9 cellular contexts compared by ENCODE assay signal in genomic region chr21:34857874-34858273, GRCh38.
DNase-seq lines count a peak whose midpoint lies in the region; ATAC-seq and TF ChIP-seq lines count a peak whose summit lies in the region.
"Had no signal": no experiment of that assay in that cellular context is flagged by ENCODE, and none has a peak within 500 bp of the region (broad histone marks: within the 10 kb centered on the region; RNA-seq: fewer than 3 reads in every experiment).

No MANE protein-coding gene starts in this region.

- TF ChIP-seq CTCF in GM12872 (IDR thresholded peaks at IDR 0.05; ENCODE audit: insufficient read depth, low read depth, low read length): peak; percentile 42; the same call in 1 of the 3 replicates
- TF ChIP-seq CTCF in epithelial cell of proximal tubule (conservative IDR thresholded peaks at IDR 0.05; ENCODE audit: low read depth, low read length): peak; percentile 33
- TF ChIP-seq CTCF in retinal pigment epithelial cell (conservative IDR thresholded peaks at IDR 0.05; ENCODE audit: low read depth, low read length): peak; percentile 30

- H3K4me3 ChIP-seq in epithelial cell of proximal tubule (ENCODE audit: low read depth, low read length) (no peak overlapping the region), retinal pigment epithelial cell (ENCODE audit: low read length) (no peak overlapping the region)

- DNase-seq in RKO (ENCODE audit: low spot score) (peak; percentile 19), epithelial cell of proximal tubule (ENCODE audit: low read depth) (no peak), retinal pigment epithelial cell (ENCODE audit: low read depth) (no peak), COLO829 (ENCODE audit: low spot score) (no peak), AML-193 (lab: John Stamatoyannopoulos, UW) (no peak)
- no peak for DNase-seq in activated CD4-positive, alpha-beta T cell treated with anti-CD3 and anti-CD28 coated beads for 4 hours
- DNase-seq: cerebellar nuclear complex had no signal

- ATAC-seq in HG03378 (IDR thresholded peaks at IDR 0.05; ENCODE audit: unreplicated experiment): no peak
